In genomic region chr16:4980691-4981090, GRCh38 we compare ENCODE assay signal across 22 cellular contexts. TPM values are rescaled to one million over a fixed set of nuclear protein-coding genes. Genes with fewer than 3 reads are reported as not detected.
"Had no signal": no experiment of that assay in that cellular context is flagged by ENCODE, and none has a peak within 500 bp of the region (broad histone marks: within the 10 kb centered on the region; RNA-seq: fewer than 3 reads in every experiment).

No MANE protein-coding gene starts in this region.

- H3K4me3 Mint-ChIP-seq: natural killer cell treated with Interleukin-12 subunit alpha and Interleukin-12 subunit beta and Interleukin-15 and Interleukin-18, amount 100 ng/mL, for 72 hours had no signal

- H3K9me3 ChIP-seq: colonic mucosa, left lung, pancreas, prostate gland, thyroid gland, uterus had no signal

- H3K27ac Mint-ChIP-seq: natural killer cell treated with Interleukin-12 subunit alpha and Interleukin-12 subunit beta and Interleukin-15 and Interleukin-18, amount 100 ng/mL, for 72 hours had no signal

- H3K9me3 Mint-ChIP-seq: natural killer cell treated with Interleukin-12 subunit alpha and Interleukin-12 subunit beta and Interleukin-15 and Interleukin-18, amount 100 ng/mL, for 72 hours had no signal

- H3K4me1 ChIP-seq: colonic mucosa, left lung, prostate gland, thyroid gland, upper lobe of left lung, uterus had no signal

- H3K36me3 ChIP-seq: colonic mucosa, heart right ventricle, left lung, pancreas, prostate gland, stomach, thyroid gland, upper lobe of left lung, uterus had no signal

- DNase-seq: colonic mucosa; effector CD8-positive, alpha-beta T cell; foreskin melanocyte; heart right ventricle; kidney glomerular epithelial cell; mesenchymal stem cell; occipital lobe; pancreas; retina; stimulated activated CD4-positive, alpha-beta T cell treated with anti-CD3 and anti-CD28 coated beads, Interleukin-12 subunit alpha, Interleukin-12 subunit beta, amount 100 ng/mL, for 4 hours; stimulated activated naive CD4-positive, alpha-beta T cell; stomach; thyroid gland; upper lobe of left lung; uterus had no signal

- H3K4me3 ChIP-seq: colonic mucosa, heart right ventricle, left lung, lung, pancreas, prostate gland, skin epidermis, stomach, thyroid gland, upper lobe of left lung, uterus had no signal

- H3K36me3 Mint-ChIP-seq: natural killer cell treated with Interleukin-12 subunit alpha and Interleukin-12 subunit beta and Interleukin-15 and Interleukin-18, amount 100 ng/mL, for 72 hours had no signal

- ATAC-seq: left lung; natural killer cell treated with Interleukin-12 subunit alpha and Interleukin-12 subunit beta and Interleukin-15 and Interleukin-18, amount 100 ng/mL, for 72 hours; pancreas; sciatic nerve had no signal

- H3K27ac ChIP-seq: colonic mucosa, left lung, pancreas, prostate gland, skin epidermis, stomach, thyroid gland, upper lobe of left lung, uterus had no signal

- H3K27me3 ChIP-seq: colonic mucosa, pancreas, stomach, thyroid gland, upper lobe of left lung, uterus had no signal

RNA-seq across cellular contexts. Expression of gene SEC14L5, which starts 22.6 kb away (rescaled TPM):
- total RNA-seq: glomerular endothelial cell; natural killer cell treated with Interleukin-12 subunit alpha and Interleukin-12 subunit beta and Interleukin-15 and Interleukin-18, amount 100 ng/mL, for 72 hours had no signal

RNA-seq across cellular contexts. Expression of gene PPL, which starts 43.7 kb away (rescaled TPM):
- total RNA-seq: natural killer cell treated with Interleukin-12 subunit alpha and Interleukin-12 subunit beta and Interleukin-15 and Interleukin-18, amount 100 ng/mL, for 72 hours had no signal
